Comparison of ENCODE assay signal across 1 cellular context in the genomic region with DNA sequence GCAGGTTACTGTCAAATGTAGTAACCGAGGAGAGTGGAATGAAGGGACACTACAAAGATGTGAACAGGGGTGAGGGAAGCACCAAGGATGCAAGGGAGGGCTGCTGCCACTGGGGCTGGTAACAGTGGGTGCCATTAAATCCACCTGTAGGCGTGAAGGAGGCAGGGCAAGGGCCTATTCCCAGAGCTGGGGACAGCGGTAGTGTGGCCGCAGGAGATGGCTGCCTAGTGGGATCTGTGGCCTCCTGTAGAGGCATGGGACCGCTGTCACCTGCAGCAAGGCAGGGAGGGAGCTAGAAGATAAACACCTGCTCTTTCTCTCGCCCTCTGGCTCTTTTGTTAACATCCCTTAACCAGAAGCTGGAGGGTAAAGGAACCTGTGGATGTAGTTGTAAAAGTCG.
TF ChIP-seq lines count a peak whose summit lies in the region.

No MANE protein-coding gene starts in this region.

TF ChIP-seq in HEK293, 187 proteins besides CTCF, POLR2A, EP300 and RAD21 (continued from another document):
- TF ChIP-seq HOXA7 (CRISPR knock-in tag; IDR thresholded peaks at IDR 0.05; ENCODE audit: borderline replicate concordance) (no peak), ZFHX2 (tag by site-specific recombination; conservative IDR thresholded peaks at IDR 0.05) (peak; percentile 42; the same call in 1 of the 2 replicates), ZNF558 (tag by site-specific recombination; IDR thresholded peaks at IDR 0.05) (no peak), ZNF707 (tag by site-specific recombination; IDR thresholded peaks at IDR 0.05) (no peak), ZNF501 (tag by site-specific recombination; IDR thresholded peaks at IDR 0.05) (no peak), ZNF473 (tag by site-specific recombination; IDR thresholded peaks at IDR 0.05) (no peak), ZNF221 (tag by site-specific recombination; IDR thresholded peaks at IDR 0.05; ENCODE audit: borderline replicate concordance) (no peak), YY2 (tag by site-specific recombination; IDR thresholded peaks at IDR 0.05) (no peak), ZNF837 (tag by site-specific recombination; IDR thresholded peaks at IDR 0.05) (no peak)
- TF ChIP-seq, protein P1, sequence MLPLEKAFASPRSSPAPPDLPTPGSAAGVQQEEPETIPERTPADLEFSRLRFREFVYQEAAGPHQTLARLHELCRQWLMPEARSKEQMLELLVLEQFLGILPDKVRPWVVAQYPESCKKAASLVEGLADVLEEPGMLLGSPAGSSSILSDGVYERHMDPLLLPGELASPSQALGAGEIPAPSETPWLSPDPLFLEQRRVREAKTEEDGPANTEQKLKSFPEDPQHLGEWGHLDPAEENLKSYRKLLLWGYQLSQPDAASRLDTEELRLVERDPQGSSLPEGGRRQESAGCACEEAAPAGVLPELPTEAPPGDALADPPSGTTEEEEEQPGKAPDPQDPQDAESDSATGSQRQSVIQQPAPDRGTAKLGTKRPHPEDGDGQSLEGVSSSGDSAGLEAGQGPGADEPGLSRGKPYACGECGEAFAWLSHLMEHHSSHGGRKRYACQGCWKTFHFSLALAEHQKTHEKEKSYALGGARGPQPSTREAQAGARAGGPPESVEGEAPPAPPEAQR (tag by site-specific recombination; IDR thresholded peaks at IDR 0.05) = no peak
- TF ChIP-seq, protein P2, sequence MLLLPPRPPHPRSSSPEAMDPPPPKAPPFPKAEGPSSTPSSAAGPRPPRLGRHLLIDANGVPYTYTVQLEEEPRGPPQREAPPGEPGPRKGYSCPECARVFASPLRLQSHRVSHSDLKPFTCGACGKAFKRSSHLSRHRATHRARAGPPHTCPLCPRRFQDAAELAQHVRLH (tag by site-specific recombination; IDR thresholded peaks at IDR 0.05) = no peak
- TF ChIP-seq, protein P3, sequence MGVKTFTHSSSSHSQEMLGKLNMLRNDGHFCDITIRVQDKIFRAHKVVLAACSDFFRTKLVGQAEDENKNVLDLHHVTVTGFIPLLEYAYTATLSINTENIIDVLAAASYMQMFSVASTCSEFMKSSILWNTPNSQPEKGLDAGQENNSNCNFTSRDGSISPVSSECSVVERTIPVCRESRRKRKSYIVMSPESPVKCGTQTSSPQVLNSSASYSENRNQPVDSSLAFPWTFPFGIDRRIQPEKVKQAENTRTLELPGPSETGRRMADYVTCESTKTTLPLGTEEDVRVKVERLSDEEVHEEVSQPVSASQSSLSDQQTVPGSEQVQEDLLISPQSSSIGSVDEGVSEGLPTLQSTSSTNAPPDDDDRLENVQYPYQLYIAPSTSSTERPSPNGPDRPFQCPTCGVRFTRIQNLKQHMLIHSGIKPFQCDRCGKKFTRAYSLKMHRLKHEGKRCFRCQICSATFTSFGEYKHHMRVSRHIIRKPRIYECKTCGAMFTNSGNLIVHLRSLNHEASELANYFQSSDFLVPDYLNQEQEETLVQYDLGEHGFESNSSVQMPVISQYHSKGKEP (tag by site-specific recombination; IDR thresholded peaks at IDR 0.05) = no peak
- TF ChIP-seq, protein P4, sequence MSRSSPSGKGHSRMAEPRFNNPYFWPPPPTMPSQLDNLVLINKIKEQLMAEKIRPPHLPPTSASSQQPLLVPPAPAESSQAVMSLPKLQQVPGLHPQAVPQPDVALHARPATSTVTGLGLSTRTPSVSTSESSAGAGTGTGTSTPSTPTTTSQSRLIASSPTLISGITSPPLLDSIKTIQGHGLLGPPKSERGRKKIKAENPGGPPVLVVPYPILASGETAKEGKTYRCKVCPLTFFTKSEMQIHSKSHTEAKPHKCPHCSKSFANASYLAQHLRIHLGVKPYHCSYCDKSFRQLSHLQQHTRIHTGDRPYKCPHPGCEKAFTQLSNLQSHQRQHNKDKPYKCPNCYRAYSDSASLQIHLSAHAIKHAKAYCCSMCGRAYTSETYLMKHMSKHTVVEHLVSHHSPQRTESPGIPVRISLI (tag by site-specific recombination; IDR thresholded peaks at IDR 0.05) = no peak
